Comparison of ENCODE assay signal across 9 cellular contexts in the genomic region with DNA sequence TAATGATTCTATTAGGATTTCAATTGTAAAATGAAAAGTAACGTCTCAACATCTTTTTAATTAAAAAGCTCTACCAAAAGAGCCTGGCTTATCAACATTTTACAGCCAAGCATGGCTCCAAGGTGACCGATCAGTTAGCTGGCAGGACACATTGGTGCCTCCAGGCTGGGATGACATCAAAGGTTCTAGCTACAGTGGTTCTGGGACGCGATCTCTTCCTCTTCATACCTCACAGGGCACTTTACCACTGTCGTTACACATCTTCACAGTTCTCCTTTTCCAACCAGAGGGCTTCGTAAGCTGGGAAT. TPM values are rescaled to one million over a fixed set of nuclear protein-coding genes. Genes with fewer than 3 reads are reported as not detected.
A peak's percentile ranks its signal among the peaks of the same experiment; 100 is the strongest.
DNase-seq lines count a peak whose midpoint lies in the region; ATAC-seq, FAIRE-seq and TF ChIP-seq lines count a peak whose summit lies in the region.
"Had no signal": no experiment of that assay in that cellular context is flagged by ENCODE, and none has a peak within 500 bp of the region (broad histone marks: within the 10 kb centered on the region; RNA-seq: fewer than 3 reads in every experiment).

No MANE protein-coding gene starts in this region.

- peak overlapping the region; percentile 65 for H3K9ac ChIP-seq in fibroblast of lung (ENCODE audit: insufficient read depth, low read length)

- H3K79me2 ChIP-seq in fibroblast of lung (ENCODE audit: control insufficient read depth, insufficient read depth, low read length): peaks cover 17% of the 10 kb centered on the region

- H3K9me3 ChIP-seq in SJCRH30 (replicated peaks): no peaks in the 10 kb centered on the region
- no peaks in the 10 kb centered on the region for H3K9me3 ChIP-seq in fibroblast of lung (ENCODE audit: control insufficient read depth, insufficient read depth, low read depth, low read length)
- H3K9me3 ChIP-seq in pancreas: no peaks in the 10 kb centered on the region

- H3K4me1 ChIP-seq in SJCRH30 (peaks cover 15% of the 10 kb centered on the region), fibroblast of lung (ENCODE audit: control insufficient read depth, extremely low read depth, insufficient read depth, low read length) (peaks cover 7% of the 10 kb centered on the region), pancreas (peaks cover 3 to 29% (median 11%) of the 10 kb centered on the region in 3 donors)

- H3K4me2 ChIP-seq in fibroblast of lung (ENCODE audit: extremely low read depth, insufficient read depth, low read length): peak overlapping the region; percentile 80

- TF ChIP-seq CTCF in fibroblast of lung (conservative IDR thresholded peaks at IDR 0.05 in 1 of 2, IDR thresholded peaks at IDR 0.05 in 1 of 2; ENCODE audit: low read depth in 1 of 2, low read length in 2 of 2) (no peak), pancreas (IDR thresholded peaks at IDR 0.05) (no peak)

- peak; percentile 76 for DNase-seq in DMS 273 (lab: John Stamatoyannopoulos, UW; ENCODE audit: unreplicated experiment)
- DNase-seq in DMS 273 treated with DMSO at 0.1 percent for 48 hours (lab: John Stamatoyannopoulos, UW): no peak
- no peak for DNase-seq in SJCRH30
- DNase-seq in fibroblast of lung (ENCODE audit: low read depth in 2 of 2): no peak
- no peak for DNase-seq in pancreas
- DNase-seq in NCI-H1105 (lab: John Stamatoyannopoulos, UW): no peak
- no peak for DNase-seq in SW 1271 (lab: John Stamatoyannopoulos, UW)

- peak overlapping the region; percentile 39 for H2AFZ ChIP-seq in fibroblast of lung (ENCODE audit: low read length)

- H3K27me3 ChIP-seq in SJCRH30 (no peaks in the 10 kb centered on the region), fibroblast of lung (ENCODE audit: control insufficient read depth, insufficient read depth, low read length) (no peaks in the 10 kb centered on the region), pancreas (no peaks in the 10 kb centered on the region)

- H3K4me3 ChIP-seq in SJCRH30 (peak overlapping the region; percentile 82), fibroblast of lung (replicated peaks in 1 of 4; ENCODE audit: control extremely low read depth in 1 of 4, insufficient read depth in 1 of 4, low read depth in 3 of 4, low read length in 4 of 4) (peak overlapping the region; percentile 80 to 92 (median 89)), pancreas (peak overlapping the region; percentile 62 to 96 (median 90))

- no peak for FAIRE-seq in pancreas (lab: Jason Lieb, UNC)
- FAIRE-seq: A204.1 had no signal

- H3K36me3 ChIP-seq in SJCRH30 (peaks cover 7% of the 10 kb centered on the region), fibroblast of lung (ENCODE audit: control insufficient read depth, insufficient read depth, low read length) (no peaks in the 10 kb centered on the region), pancreas (no peaks in the 10 kb centered on the region)

- H4K20me1 ChIP-seq in fibroblast of lung (ENCODE audit: control insufficient read depth, extremely low read depth, insufficient read depth, low read length): no peaks in the 10 kb centered on the region

- intact Hi-C loops in pancreas (cut with DNase I): no loop called here

- WGBS in pancreas, 2 donors: 0 to 1% methylated on average over 6 of the region's 6 CpGs

- ATAC-seq in HG02623 (IDR thresholded peaks at IDR 0.05; ENCODE audit: unreplicated experiment) (peak; percentile 12), pancreas (peak; percentile 22 to 33 (median 24))

- H3K27ac ChIP-seq in SJCRH30 (peak overlapping the region; percentile 67; the same call in 1 of the 2 replicates), fibroblast of lung (ENCODE audit: insufficient read depth, low read length) (peak overlapping the region; percentile 71), pancreas (peak overlapping the region; percentile 82 to 93 (median 87))

RNA-seq across cellular contexts. Expression of gene ORC2, which starts 0.7 kb away (rescaled TPM):
- total RNA-seq in SJCRH30 (2014; rRNA removed; shearing (Covaris generic)): 23.5 and 27.5 TPM in 2 replicates
- total RNA-seq in fibroblast of lung: 13.6 and 13.9 TPM in 2 replicates
- 5.1 and 5.7 TPM in 2 replicates for polyA plus RNA-seq in fibroblast of lung
- polyA plus RNA-seq in fibroblast of lung (2012): 9.0 and 9.5 TPM in 2 replicates
- polyA minus RNA-seq in fibroblast of lung (ENCODE audit: low replicate concordance): 2.0 and 3.3 TPM in 2 replicates
- total RNA-seq in pancreas: 10 to 100 TPM; 11.1 to 17.8 (median 14.4) TPM
- 1 to 10 TPM; 9.2 to 9.3 TPM for polyA plus RNA-seq in pancreas
